Comparison of ENCODE assay signal across 1 cellular context in the genomic region with DNA sequence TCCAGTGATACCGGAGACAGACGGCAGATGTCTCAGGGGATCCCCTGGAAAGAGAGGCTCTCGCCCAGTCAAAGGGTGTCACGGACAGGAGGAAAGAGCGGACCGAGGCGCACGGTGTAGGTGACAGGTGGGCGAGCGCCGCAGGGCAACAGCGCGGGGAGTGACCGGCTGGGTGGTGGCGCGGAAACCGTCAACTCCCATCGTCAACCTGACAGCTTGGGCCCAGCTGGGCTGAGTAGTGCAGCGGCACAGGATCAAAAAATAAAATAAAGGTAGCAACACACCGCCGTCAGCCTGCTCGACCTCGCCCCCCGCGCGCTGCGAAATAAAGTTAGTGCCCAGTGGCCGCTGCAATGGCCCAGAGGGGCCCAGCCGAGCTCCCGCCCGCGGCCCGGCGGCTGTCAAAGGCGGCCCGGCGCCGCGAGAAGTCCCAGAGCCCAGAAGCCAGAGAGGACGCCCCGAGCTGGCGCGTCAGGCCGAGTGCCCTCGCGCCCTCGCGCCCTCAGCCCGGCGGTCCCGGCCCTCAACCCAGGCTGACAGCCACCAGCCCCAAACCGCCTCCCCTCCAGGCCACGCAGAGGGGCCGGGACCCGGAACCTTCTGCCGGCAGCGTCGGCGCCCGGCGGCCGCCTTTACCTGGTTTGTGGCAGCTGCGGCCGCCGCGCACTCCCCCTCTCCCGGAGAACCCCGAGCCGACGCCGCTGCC.
TF ChIP-seq lines count a peak whose summit lies in the region.

A gene with protein sequence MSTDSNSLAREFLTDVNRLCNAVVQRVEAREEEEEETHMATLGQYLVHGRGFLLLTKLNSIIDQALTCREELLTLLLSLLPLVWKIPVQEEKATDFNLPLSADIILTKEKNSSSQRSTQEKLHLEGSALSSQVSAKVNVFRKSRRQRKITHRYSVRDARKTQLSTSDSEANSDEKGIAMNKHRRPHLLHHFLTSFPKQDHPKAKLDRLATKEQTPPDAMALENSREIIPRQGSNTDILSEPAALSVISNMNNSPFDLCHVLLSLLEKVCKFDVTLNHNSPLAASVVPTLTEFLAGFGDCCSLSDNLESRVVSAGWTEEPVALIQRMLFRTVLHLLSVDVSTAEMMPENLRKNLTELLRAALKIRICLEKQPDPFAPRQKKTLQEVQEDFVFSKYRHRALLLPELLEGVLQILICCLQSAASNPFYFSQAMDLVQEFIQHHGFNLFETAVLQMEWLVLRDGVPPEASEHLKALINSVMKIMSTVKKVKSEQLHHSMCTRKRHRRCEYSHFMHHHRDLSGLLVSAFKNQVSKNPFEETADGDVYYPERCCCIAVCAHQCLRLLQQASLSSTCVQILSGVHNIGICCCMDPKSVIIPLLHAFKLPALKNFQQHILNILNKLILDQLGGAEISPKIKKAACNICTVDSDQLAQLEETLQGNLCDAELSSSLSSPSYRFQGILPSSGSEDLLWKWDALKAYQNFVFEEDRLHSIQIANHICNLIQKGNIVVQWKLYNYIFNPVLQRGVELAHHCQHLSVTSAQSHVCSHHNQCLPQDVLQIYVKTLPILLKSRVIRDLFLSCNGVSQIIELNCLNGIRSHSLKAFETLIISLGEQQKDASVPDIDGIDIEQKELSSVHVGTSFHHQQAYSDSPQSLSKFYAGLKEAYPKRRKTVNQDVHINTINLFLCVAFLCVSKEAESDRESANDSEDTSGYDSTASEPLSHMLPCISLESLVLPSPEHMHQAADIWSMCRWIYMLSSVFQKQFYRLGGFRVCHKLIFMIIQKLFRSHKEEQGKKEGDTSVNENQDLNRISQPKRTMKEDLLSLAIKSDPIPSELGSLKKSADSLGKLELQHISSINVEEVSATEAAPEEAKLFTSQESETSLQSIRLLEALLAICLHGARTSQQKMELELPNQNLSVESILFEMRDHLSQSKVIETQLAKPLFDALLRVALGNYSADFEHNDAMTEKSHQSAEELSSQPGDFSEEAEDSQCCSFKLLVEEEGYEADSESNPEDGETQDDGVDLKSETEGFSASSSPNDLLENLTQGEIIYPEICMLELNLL (N-terminal part only) (minus strand): TSS at position 700 of the 706 bp plus-strand sequence. CDS start 36,489 bp downstream, outside the sequence.

TF ChIP-seq in K562, 482 proteins besides CTCF, POLR2A, EP300 and RAD21 (continued from another document and continues in another):
- peak; percentile 50; the same call in 1 of the 2 replicates for TF ChIP-seq ZBTB40 (IDR thresholded peaks at IDR 0.05)
- TF ChIP-seq ZBTB40 (CRISPR knock-in tag; IDR thresholded peaks at IDR 0.05): no peak
- TF ChIP-seq, protein P1, sequence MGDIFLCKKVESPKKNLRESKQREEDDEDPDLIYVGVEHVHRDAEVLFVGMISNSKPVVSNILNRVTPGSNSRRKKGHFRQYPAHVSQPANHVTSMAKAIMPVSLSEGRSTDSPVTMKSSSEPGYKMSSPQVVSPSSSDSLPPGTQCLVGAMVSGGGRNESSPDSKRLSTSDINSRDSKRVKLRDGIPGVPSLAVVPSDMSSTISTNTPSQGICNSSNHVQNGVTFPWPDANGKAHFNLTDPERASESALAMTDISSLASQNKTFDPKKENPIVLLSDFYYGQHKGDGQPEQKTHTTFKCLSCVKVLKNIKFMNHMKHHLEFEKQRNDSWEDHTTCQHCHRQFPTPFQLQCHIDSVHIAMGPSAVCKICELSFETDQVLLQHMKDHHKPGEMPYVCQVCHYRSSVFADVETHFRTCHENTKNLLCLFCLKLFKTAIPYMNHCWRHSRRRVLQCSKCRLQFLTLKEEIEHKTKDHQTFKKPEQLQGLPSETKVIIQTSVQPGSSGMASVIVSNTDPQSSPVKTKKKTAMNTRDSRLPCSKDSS (IDR thresholded peaks at IDR 0.05; ENCODE audit: low read depth, partially characterized antibody): no peak
- no peak for TF ChIP-seq SP1 (CRISPR knock-in tag; IDR thresholded peaks at IDR 0.05)
- TF ChIP-seq TRIM24 (IDR thresholded peaks at IDR 0.05): no peak
- no peak for TF ChIP-seq ZBTB17 (CRISPR knock-in tag; IDR thresholded peaks at IDR 0.05)
- TF ChIP-seq SRSF7 (optimal IDR thresholded peaks at IDR 0.05; ENCODE audit: low read depth, low read length): no peak
- TF ChIP-seq RBM22 (IDR thresholded peaks at IDR 0.05; ENCODE audit: low read depth, low read length, poor library complexity, severe bottlenecking): peak; percentile 28
- no peak for TF ChIP-seq ZNF707 (CRISPR knock-in tag; conservative IDR thresholded peaks at IDR 0.05)
- no peak for TF ChIP-seq RFX1 (IDR thresholded peaks at IDR 0.05)
- no peak for TF ChIP-seq SIRT6 (IDR thresholded peaks at IDR 0.05; ENCODE audit: low read depth, low read length)
- no peak for TF ChIP-seq GABPB2 (CRISPR knock-in tag; conservative IDR thresholded peaks at IDR 0.05)
- TF ChIP-seq THAP12 (CRISPR knock-in tag; IDR thresholded peaks at IDR 0.05): 0 out of 2 replicates have a peak, but pooled peaks have one; percentile 5
- TF ChIP-seq BRD4 (IDR thresholded peaks at IDR 0.05): no peak
- no peak for TF ChIP-seq MCM7 (IDR thresholded peaks at IDR 0.05)
- TF ChIP-seq ZNF316 (IDR thresholded peaks at IDR 0.05): no peak
- TF ChIP-seq CHAMP1 (IDR thresholded peaks at IDR 0.05): no peak
- TF ChIP-seq CEBPG (CRISPR knock-in tag; IDR thresholded peaks at IDR 0.05): no peak
- TF ChIP-seq CEBPG (tag; conservative IDR thresholded peaks at IDR 0.05 in 1 of 2, IDR thresholded peaks at IDR 0.05 in 1 of 2): no peak
- no peak for TF ChIP-seq ZNF24 (IDR thresholded peaks at IDR 0.05)
- no peak for TF ChIP-seq ZNF444 (CRISPR knock-in tag; IDR thresholded peaks at IDR 0.05)
- no peak for TF ChIP-seq CHD2 (IDR thresholded peaks at IDR 0.05; ENCODE audit: low read depth, low read length)
- no peak for TF ChIP-seq DMBX1 (CRISPR knock-in tag; IDR thresholded peaks at IDR 0.05; ENCODE audit: borderline replicate concordance)
- TF ChIP-seq GATAD2B (IDR thresholded peaks at IDR 0.05; ENCODE audit: borderline replicate concordance): no peak
- TF ChIP-seq ZNF644 (tag; IDR thresholded peaks at IDR 0.05; ENCODE audit: low read depth): no peak
- no peak for TF ChIP-seq ESRRA (IDR thresholded peaks at IDR 0.05; ENCODE audit: borderline replicate concordance, low read depth)
- peak in 1 of 2 experiments; percentile 56; a peak in 1 of 4 replicates for TF ChIP-seq HDAC1 (IDR thresholded peaks at IDR 0.05)
- TF ChIP-seq, protein P2, sequence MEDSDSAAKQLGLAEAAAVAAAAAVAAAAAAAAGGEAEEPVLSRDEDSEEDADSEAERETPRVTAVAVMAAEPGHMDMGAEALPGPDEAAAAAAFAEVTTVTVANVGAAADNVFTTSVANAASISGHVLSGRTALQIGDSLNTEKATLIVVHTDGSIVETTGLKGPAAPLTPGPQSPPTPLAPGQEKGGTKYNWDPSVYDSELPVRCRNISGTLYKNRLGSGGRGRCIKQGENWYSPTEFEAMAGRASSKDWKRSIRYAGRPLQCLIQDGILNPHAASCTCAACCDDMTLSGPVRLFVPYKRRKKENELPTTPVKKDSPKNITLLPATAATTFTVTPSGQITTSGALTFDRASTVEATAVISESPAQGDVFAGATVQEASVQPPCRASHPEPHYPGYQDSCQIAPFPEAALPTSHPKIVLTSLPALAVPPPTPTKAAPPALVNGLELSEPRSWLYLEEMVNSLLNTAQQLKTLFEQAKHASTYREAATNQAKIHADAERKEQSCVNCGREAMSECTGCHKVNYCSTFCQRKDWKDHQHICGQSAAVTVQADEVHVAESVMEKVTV (CRISPR knock-in tag; IDR thresholded peaks at IDR 0.05): 0 out of 2 replicates have a peak, but pooled peaks have one; percentile 9
- no peak for TF ChIP-seq PYGO2 (tag; IDR thresholded peaks at IDR 0.05)
